In the genomic region with DNA sequence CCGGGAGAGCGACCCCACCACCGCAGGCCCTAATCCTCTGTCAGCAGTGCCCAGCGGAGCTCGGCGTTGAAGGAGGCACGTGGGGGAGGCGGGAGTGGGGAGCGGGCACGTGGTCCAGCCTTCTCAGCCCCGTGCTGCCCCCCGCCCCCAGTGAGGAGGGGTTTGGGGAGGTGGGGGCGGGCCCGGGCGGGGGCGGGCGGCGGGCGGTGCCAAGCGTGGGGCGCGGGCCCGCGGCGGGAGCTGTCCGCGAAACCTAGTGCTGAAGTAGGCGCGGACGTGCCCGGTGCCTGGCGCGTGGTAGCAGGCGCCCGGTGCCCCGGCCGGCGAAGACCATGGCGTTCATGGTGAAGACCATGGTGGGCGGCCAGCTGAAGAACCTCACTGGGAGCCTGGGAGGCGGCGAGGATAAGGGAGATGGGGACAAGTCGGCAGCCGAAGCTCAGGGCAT, we compare ENCODE assay signal across 9 cellular contexts. TPM values are rescaled to one million over a fixed set of nuclear protein-coding genes. Genes with fewer than 3 reads are reported as not detected.
DNase-seq lines count a peak whose midpoint lies in the region; ATAC-seq, FAIRE-seq and TF ChIP-seq lines count a peak whose summit lies in the region.
"Had no signal": no experiment of that assay in that cellular context is flagged by ENCODE, and none has a peak within 500 bp of the region (broad histone marks: within the 10 kb centered on the region; RNA-seq: fewer than 3 reads in every experiment).

A gene with protein sequence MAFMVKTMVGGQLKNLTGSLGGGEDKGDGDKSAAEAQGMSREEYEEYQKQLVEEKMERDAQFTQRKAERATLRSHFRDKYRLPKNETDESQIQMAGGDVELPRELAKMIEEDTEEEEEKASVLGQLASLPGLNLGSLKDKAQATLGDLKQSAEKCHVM (plus strand): TSS at position 256 of the 448 bp plus-strand sequence. CDS start 77 bp downstream, at position 333.

- 0 out of 2 replicates have a peak, but pooled peaks cover 4% of the 10 kb centered on the region for H3F3A ChIP-seq in GM23248 (ENCODE audit: insufficient read depth)

- no peak within 1 kb of the TSS for H3K4ac ChIP-seq in H1 (replicated peaks; ENCODE audit: insufficient read length, low read depth, low read length)

- in situ Hi-C loops in GM23248 (cut with MboI): no loop called here

- POLR2A ChIA-PET in H1 (lab: Charles Lee; ENCODE audit: partially characterized antibody): interaction anchor here (1.1 to 3.1 kb wide), 6 partner anchors 10 to 66 kb away, joined by 3 to 12 read pairs (median 7); partner anchors contain the start of genes LMAN1L and ULK3

- ATAC-seq in GM19351 (IDR thresholded peaks at IDR 0.05; ENCODE audit: unreplicated experiment) (no peak), GM18498 (IDR thresholded peaks at IDR 0.05; ENCODE audit: unreplicated experiment) (no peak)

- H4K91ac ChIP-seq in H1 (replicated peaks; ENCODE audit: insufficient read length, low read length): no peak within 1 kb of the TSS

- TF ChIP-seq EP300 in H1 (IDR thresholded peaks at IDR 0.05; ENCODE audit: borderline replicate concordance in 1 of 2, low read depth in 2 of 2, low read length in 2 of 2): no peak

- TF ChIP-seq POLR2A in H1 (IDR thresholded peaks at IDR 0.05; ENCODE audit: control extremely low read depth in 1 of 2, low read depth in 2 of 2, low read length in 2 of 2): no peak

- H2BK15ac ChIP-seq in H1 (ENCODE audit: low read length): no peak within 1 kb of the TSS

- WGBS in GM23248 (ENCODE audit: low coverage in 1 of 2, low lambda C conversion rate in 2 of 2, missing lambda C conversion rate in 2 of 2), 2 experiments: 16 to 17% methylated on average over 25 to 27 of the region's 44 CpGs
- 10% methylated on average over 4 of the region's 44 CpGs; no CpG with 5 or more reads in 1 of the 2 experiments for WGBS in H1 (ENCODE audit: extremely low coverage in 1 of 2, insufficient coverage in 1 of 2, insufficient read length in 1 of 2, insufficient replicate concordance in 2 of 2, low coverage in 1 of 2, low lambda C conversion rate in 2 of 2, missing lambda C conversion rate in 1 of 2), 2 experiments
- WGBS in small intestine, 3 donors: 3 to 11% (median 5%) methylated on average over 33 to 44 of the region's 44 CpGs

- H2AFZ ChIP-seq in GM23248 (no peak within 1 kb of the TSS), H1 (ENCODE audit: low read length) (no peak within 1 kb of the TSS), parathyroid adenoma (peak within 1 kb of the TSS; percentile 46)

- no peak for FAIRE-seq in H1 (lab: Jason Lieb, UNC)
- no peak for FAIRE-seq in small intestine (lab: Jason Lieb, UNC)

- H3K23me2 ChIP-seq in H1 (ENCODE audit: low read depth, low read length): 0 out of 2 replicates have a peak, but pooled peaks cover 4% of the 10 kb centered on the region

- no peaks in the 10 kb centered on the region for H3K79me2 ChIP-seq in GM23248 (ENCODE audit: insufficient read depth)
- no peaks in the 10 kb centered on the region for H3K79me2 ChIP-seq in H1 (ENCODE audit: control insufficient read depth in 1 of 2, insufficient read depth in 2 of 2, low read length in 2 of 2)
- no peaks in the 10 kb centered on the region for H3K79me2 ChIP-seq in parathyroid adenoma

- H3K4me1 ChIP-seq in GM23248 (ENCODE audit: insufficient read depth): no peaks in the 10 kb centered on the region
- H3K4me1 ChIP-seq in H1 (replicated peaks in 1 of 4; ENCODE audit: control insufficient read depth in 3 of 4, insufficient read depth in 4 of 4, low read length in 3 of 4): peaks cover 0 to 9% (median 4%) of the 10 kb centered on the region in 4 experiments; a peak in 4 of 7 replicates
- H3K4me1 ChIP-seq in parathyroid adenoma: peaks cover 7% of the 10 kb centered on the region
- no peaks in the 10 kb centered on the region for H3K4me1 ChIP-seq in small intestine (ENCODE audit: control insufficient read depth in 2 of 2, insufficient read depth in 1 of 2, low read depth in 1 of 2, low read length in 1 of 2)

- H3K56ac ChIP-seq in H1 (replicated peaks; ENCODE audit: insufficient read length, low read depth, low read length): no peak within 1 kb of the TSS

- no peak within 1 kb of the TSS for H4K8ac ChIP-seq in H1 (ENCODE audit: extremely low read depth, insufficient read depth, low read length)

- H3K14ac ChIP-seq in H1 (ENCODE audit: insufficient read length): no peak within 1 kb of the TSS

- H3K4me3 ChIP-seq in GM23248 (no peak within 1 kb of the TSS), H1 (ENCODE audit: extremely low read depth in 1 of 4, insufficient read depth in 2 of 4, low read depth in 3 of 4, low read length in 4 of 4) (peak within 1 kb of the TSS in 2 of 4 experiments; percentile 5 to 41; a peak in 3 of 8 replicates), parathyroid adenoma (ENCODE audit: low read depth, low read length) (no peak within 1 kb of the TSS), small intestine (ENCODE audit: low read depth in 1 of 2, low read length in 2 of 2) (no peak within 1 kb of the TSS)

- no peak within 1 kb of the TSS for H2BK20ac ChIP-seq in H1 (ENCODE audit: low read length)

- intact Hi-C loops in posterior vena cava (cut with DNase I): no loop called here

- H3K9me3 ChIP-seq in GM23248 (ENCODE audit: low read depth) (no peaks in the 10 kb centered on the region), H1 (ENCODE audit: insufficient read depth in 2 of 2, low read depth in 1 of 2, low read length in 1 of 2) (no peaks in the 10 kb centered on the region), parathyroid adenoma (ENCODE audit: control insufficient read depth, low read length) (no peaks in the 10 kb centered on the region), small intestine (ENCODE audit: control insufficient read depth, low read depth) (no peaks in the 10 kb centered on the region)

- no peak within 1 kb of the TSS for H4K5ac ChIP-seq in H1 (ENCODE audit: insufficient read length, low read depth, low read length)

- H3K27ac ChIP-seq in GM23248 (no peak within 1 kb of the TSS), H1 (ENCODE audit: low read depth, low read length) (no peak within 1 kb of the TSS), parathyroid adenoma (no peak within 1 kb of the TSS), small intestine (ENCODE audit: low read depth in 1 of 2, low read length in 1 of 2) (no peak within 1 kb of the TSS)

- TF ChIP-seq CTCF in H1 (IDR thresholded peaks at IDR 0.05; ENCODE audit: control extremely low read depth in 1 of 3, insufficient read depth in 1 of 3, low read depth in 1 of 3, low read length in 3 of 3) (no peak), parathyroid adenoma (IDR thresholded peaks at IDR 0.05) (no peak)

- no peak within 1 kb of the TSS for H3K18ac ChIP-seq in H1 (ENCODE audit: extremely low read depth, low read length)

- H2BK120ac ChIP-seq in H1 (replicated peaks; ENCODE audit: low read depth, low read length): no peak within 1 kb of the TSS

- H3K4me2 ChIP-seq in GM23248 (ENCODE audit: unreplicated experiment): no peak within 1 kb of the TSS
- H3K4me2 ChIP-seq in H1 (ENCODE audit: insufficient read depth in 1 of 2, low read depth in 2 of 2, low read length in 2 of 2): peak within 1 kb of the TSS; percentile 58 to 61
- H3K4me2 ChIP-seq in parathyroid adenoma (ENCODE audit: low read length): no peak within 1 kb of the TSS

- no peak within 1 kb of the TSS for H2AK5ac ChIP-seq in H1 (ENCODE audit: low read depth, low read length)

- H3K79me1 ChIP-seq in H1 (ENCODE audit: low read depth, low read length): no peaks in the 10 kb centered on the region

- DNase-seq in GM23248 (peak; percentile 32), H1 (ENCODE audit: low read depth in 1 of 2, low spot score in 2 of 2) (peak in 1 of 2 experiments; percentile 84), posterior vena cava (ENCODE audit: low spot score) (no peak), small intestine (no peak)
- peak; percentile 64 for DNase-seq in activated CD4-positive, CD25-positive, alpha-beta regulatory T cell treated with anti-CD3 and anti-CD28 coated beads, Interleukin-2, amount 50 U/mL, for 72 hours

- H3K9ac ChIP-seq in GM23248 (no peak within 1 kb of the TSS), H1 (replicated peaks in 1 of 4; ENCODE audit: extremely low read depth in 1 of 4, low read depth in 3 of 4, low read length in 3 of 4) (no peak within 1 kb of the TSS), parathyroid adenoma (no peak within 1 kb of the TSS)

- no peaks in the 10 kb centered on the region for H3K36me3 ChIP-seq in GM23248 (ENCODE audit: low read depth)
- H3K36me3 ChIP-seq in H1 (ENCODE audit: control insufficient read depth in 2 of 4, insufficient read depth in 4 of 4, low read length in 3 of 4): no peaks in the 10 kb centered on the region
- H3K36me3 ChIP-seq in parathyroid adenoma (ENCODE audit: control insufficient read depth, insufficient read depth, low read length): no peaks in the 10 kb centered on the region
- H3K36me3 ChIP-seq in small intestine (ENCODE audit: control insufficient read depth in 2 of 2, insufficient read depth in 2 of 2, low read length in 2 of 2): no peaks in the 10 kb centered on the region

- no peak for TF ChIP-seq RAD21 in H1 (IDR thresholded peaks at IDR 0.05 in 1 of 2, conservative IDR thresholded peaks at IDR 0.05 in 1 of 2; ENCODE audit: low read depth in 2 of 2, low read length in 2 of 2)

- peaks cover 6% of the 10 kb centered on the region for H3K27me3 ChIP-seq in GM23248 (replicated peaks; ENCODE audit: insufficient read depth)
- H3K27me3 ChIP-seq in H1 (replicated peaks in 1 of 4; ENCODE audit: control insufficient read depth in 3 of 4, extremely low read depth in 1 of 4, insufficient read depth in 3 of 4, low read length in 3 of 4): peaks cover 4 to 47% (median 29%) of the 10 kb centered on the region in 4 experiments
- no peaks in the 10 kb centered on the region for H3K27me3 ChIP-seq in parathyroid adenoma (ENCODE audit: control insufficient read depth, insufficient read depth, low read length)
- peaks cover 0 to 9% of the 10 kb centered on the region in 2 donors for H3K27me3 ChIP-seq in small intestine (ENCODE audit: control insufficient read depth in 2 of 2, insufficient read depth in 2 of 2, low read length in 2 of 2)

- no peak within 1 kb of the TSS for H2BK5ac ChIP-seq in H1 (ENCODE audit: low read depth, low read length)

- H3K23ac ChIP-seq in H1 (ENCODE audit: insufficient read length): no peak within 1 kb of the TSS

- H4K20me1 ChIP-seq in GM23248 (ENCODE audit: insufficient read depth) (no peaks in the 10 kb centered on the region), H1 (replicated peaks in 1 of 2; ENCODE audit: control insufficient read depth in 1 of 2, insufficient read depth in 2 of 2, low read length in 2 of 2) (peaks cover 0 to 2% of the 10 kb centered on the region in 2 experiments)

- 0 out of 2 replicates have a peak within 1 kb of the TSS, but pooled peaks have one; percentile 27 for H2BK12ac ChIP-seq in H1 (ENCODE audit: low read depth, low read length)

- CTCF ChIA-PET in H1 (lab: Charles Lee; ENCODE audit: partially characterized antibody): interaction anchor here (0.5 to 15.7 kb wide), 19 partner anchors 9 to 342 kb away, joined by 3 to 135 read pairs (median 5); partner anchors contain the start of genes CSK and LMAN1L

- no peaks in the 10 kb centered on the region for H3K9me2 ChIP-seq in GM23248 (ENCODE audit: insufficient read depth)

RNA-seq across cellular contexts. Expression of the gene that starts here (rescaled TPM):
- not detected in 2 replicates for total RNA-seq in GM23248 (2014; rRNA removed; shearing (Covaris generic))
- polyA plus RNA-seq in GM23248 (2016; fragmentation: Nextera tagmentation; extraction: Ambion mirVana) (not detected in 2 replicates), H1 (2011; rRNA removed) (0.17 and 0.27 TPM in 2 replicates), small intestine (1 to 10 TPM in 1 of 3 donors, not detected in 2; 1.1 TPM)
- total RNA-seq in H1 (2021; fragmentation: NEBNext Ultra II Directional; extraction: Animal tissue kit (Norgen Biotek cat#: 25700)): not detected in 2 replicates
- polyA plus RNA-seq in H1 (2011; cell fraction: cytosol; rRNA removed): 0.23 TPM
- 0.16 TPM for polyA plus RNA-seq in H1 (2011; cell fraction: nucleus; rRNA removed)
- polyA plus RNA-seq in H1 (2012, experiment 1 of 2): 0.08 to 0.19 TPM (median 0.08 TPM) in 3 of 4 replicates, not detected in the other
- polyA plus RNA-seq in H1 (2012, experiment 2 of 2): 0.09 TPM
- polyA plus RNA-seq in H1 (2013, experiment 1 of 2): 0.10 TPM
- polyA plus RNA-seq in H1 (2013, experiment 2 of 2): 0.11 TPM
- polyA minus RNA-seq in H1 (2011; rRNA and poly(A)+ RNA removed): 0.28 TPM in 1 of 2 replicates, not detected in the other
- not detected for polyA minus RNA-seq in H1 (2011; cell fraction: cytosol; rRNA and poly(A)+ RNA removed)
- not detected for polyA minus RNA-seq in H1 (2011; cell fraction: nucleus; rRNA and poly(A)+ RNA removed)
- not detected for total RNA-seq in posterior vena cava
- total RNA-seq: SK-MEL-5 had no signal

Comparison
In these comparisons a context has a peak if more than half of its experiments do, and no peak if none do; other contexts are left out.
1. Peak in DNase-seq in GM23248; RNA of the gene not detected or under 1 TPM.
2. H3K4me2 ChIP-seq: peak in H1 (2 of 2); none in GM23248 (single experiment) and parathyroid adenoma (single experiment).